9 cellular contexts compared by ENCODE assay signal in genomic region chr1:19676438-19676922, GRCh38. TPM values are rescaled to one million over a fixed set of nuclear protein-coding genes. Genes with fewer than 3 reads are reported as not detected.
DNase-seq lines count a peak whose midpoint lies in the region; FAIRE-seq and TF ChIP-seq lines count a peak whose summit lies in the region.
"Had no signal": no experiment of that assay in that cellular context is flagged by ENCODE, and none has a peak within 500 bp of the region (broad histone marks: within the 10 kb centered on the region; RNA-seq: fewer than 3 reads in every experiment).

No MANE protein-coding gene starts in this region.

- H3K4me3 ChIP-seq in left ventricle myocardium inferior (no peak overlapping the region), thyroid gland (replicated peaks in 1 of 3) (no peak overlapping the region)

- peak overlapping the region; percentile 63 for H3K27ac ChIP-seq in VCaP
- H3K27ac ChIP-seq in left ventricle myocardium inferior (replicated peaks) = no peak overlapping the region
- H3K27ac ChIP-seq in thyroid gland = no peak overlapping the region

- no peaks in the 10 kb centered on the region for H3K9me3 Mint-ChIP-seq in activated naive CD4-positive, alpha-beta T cell treated with anti-CD3 and anti-CD28 coated beads for 36 hours
- H3K9me3 Mint-ChIP-seq: central memory CD8-positive, alpha-beta T cell had no signal

- no peak overlapping the region for H3K27ac Mint-ChIP-seq in activated naive CD4-positive, alpha-beta T cell treated with anti-CD3 and anti-CD28 coated beads for 36 hours

- TF ChIP-seq CTCF in VCaP (conservative IDR thresholded peaks at IDR 0.05) = no peak
- no peak for TF ChIP-seq CTCF in left ventricle myocardium inferior (IDR thresholded peaks at IDR 0.05; ENCODE audit: borderline replicate concordance)
- TF ChIP-seq CTCF in thyroid gland (IDR thresholded peaks at IDR 0.05) = no peak
- TF ChIP-seq CTCF in D721Med (IDR thresholded peaks at IDR 0.05; ENCODE audit: insufficient read depth, missing control alignments) = no peak

- WGBS in thyroid gland, 2 donors = 28 to 29% methylated on average over 11 to 13 of the region's 13 CpGs

- DNase-seq in activated naive CD4-positive, alpha-beta T cell treated with anti-CD3 and anti-CD28 coated beads for 36 hours = peak; percentile 51
- no peak for DNase-seq in activated naive CD4-positive, alpha-beta T cell treated with anti-CD3 and anti-CD28 coated beads, Interleukin-2, amount 50 U/mL, for 16 hours
- DNase-seq in left ventricle myocardium inferior = peak; percentile 69
- peak; percentile 48 to 59 for DNase-seq in thyroid gland
- DNase-seq in NCI-H146 treated with DMSO at 0.1 percent for 48 hours (lab: John Stamatoyannopoulos, UW; ENCODE audit: unreplicated experiment) = no peak
- DNase-seq in D721Med (ENCODE audit: insufficient read length, low spot score) = no peak
- DNase-seq in NCI-H1436 (lab: John Stamatoyannopoulos, UW) = no peak

- H3K36me3 Mint-ChIP-seq in activated naive CD4-positive, alpha-beta T cell treated with anti-CD3 and anti-CD28 coated beads for 36 hours (ENCODE audit: low read depth) = no peaks in the 10 kb centered on the region

- H3K4me3 Mint-ChIP-seq in activated naive CD4-positive, alpha-beta T cell treated with anti-CD3 and anti-CD28 coated beads for 36 hours = no peak overlapping the region
- H3K4me3 Mint-ChIP-seq: central memory CD8-positive, alpha-beta T cell had no signal

- H3K4me1 ChIP-seq in left ventricle myocardium inferior (no peaks in the 10 kb centered on the region), thyroid gland (no peaks in the 10 kb centered on the region)

- H3K9me3 ChIP-seq in left ventricle myocardium inferior (replicated peaks) (no peaks in the 10 kb centered on the region), thyroid gland (no peaks in the 10 kb centered on the region)

- no peaks in the 10 kb centered on the region for H3K4me1 Mint-ChIP-seq in activated naive CD4-positive, alpha-beta T cell treated with anti-CD3 and anti-CD28 coated beads for 36 hours (ENCODE audit: low read depth)

- no peak for TF ChIP-seq POLR2A in thyroid gland (IDR thresholded peaks at IDR 0.05)

- CTCF ChIA-PET in activated naive CD4-positive, alpha-beta T cell treated with anti-CD3 and anti-CD28 coated beads for 36 hours (lab: Charles Lee) = interaction anchor here (2.3 kb wide), 1 partner anchor 14 kb away, joined by 9 read pairs; no protein-coding TSS in a partner anchor

- H3K27me3 Mint-ChIP-seq in activated naive CD4-positive, alpha-beta T cell treated with anti-CD3 and anti-CD28 coated beads for 36 hours (ENCODE audit: low read depth) = peaks cover 6% of the 10 kb centered on the region
- H3K27me3 Mint-ChIP-seq: central memory CD8-positive, alpha-beta T cell had no signal

- intact Hi-C loops in activated naive CD4-positive, alpha-beta T cell treated with anti-CD3 and anti-CD28 coated beads for 36 hours (cut with micrococcal nuclease) = no loop called here
- intact Hi-C loops in left ventricle myocardium inferior (cut with micrococcal nuclease) = no loop called here
- intact Hi-C loops in thyroid gland (cut with DNase I) = no loop called here

- H3K36me3 ChIP-seq in left ventricle myocardium inferior = no peaks in the 10 kb centered on the region
- H3K36me3 ChIP-seq in thyroid gland = no peaks in the 10 kb centered on the region

- FAIRE-seq in D721Med (lab: Jason Lieb, UNC) = no peak

- H3K27me3 ChIP-seq in left ventricle myocardium inferior (ENCODE audit: low read depth) (peaks cover 50% of the 10 kb centered on the region), thyroid gland (no peaks in the 10 kb centered on the region)

RNA-seq across cellular contexts. Expression of gene HTR6, which starts 11.8 kb away (rescaled TPM):
- under 1 TPM; 0.19 to 0.37 TPM for total RNA-seq in activated naive CD4-positive, alpha-beta T cell treated with anti-CD3 and anti-CD28 coated beads for 36 hours
- total RNA-seq in left ventricle myocardium inferior (not detected), thyroid gland (not detected)

RNA-seq across cellular contexts. Expression of gene NBL1, which starts 32.4 kb away (rescaled TPM):
- total RNA-seq in activated naive CD4-positive, alpha-beta T cell treated with anti-CD3 and anti-CD28 coated beads for 36 hours = 10 to 100 TPM; 12.2 to 15.2 TPM
- total RNA-seq in left ventricle myocardium inferior = 30.0 TPM
- total RNA-seq in thyroid gland = 10 to 100 TPM; 29.4 to 70.4 (median 43.6) TPM

Comparison
In these comparisons a context has a peak if more than half of its experiments do, and no peak if none do; other contexts are left out.
1. DNase-seq: peak in activated naive CD4-positive, alpha-beta T cell treated with anti-CD3 and anti-CD28 coated beads for 36 hours (single experiment), left ventricle myocardium inferior (single experiment) and thyroid gland (2 of 2); none in activated naive CD4-positive, alpha-beta T cell treated with anti-CD3 and anti-CD28 coated beads, Interleukin-2, amount 50 U/mL, for 16 hours (single experiment), NCI-H146 treated with DMSO at 0.1 percent for 48 hours (single experiment), D721Med (single experiment) and NCI-H1436 (single experiment).